Comparison of ENCODE assay signal across 8 cellular contexts in genomic region chr19:47514151-47514868, GRCh38. TPM values are rescaled to one million over a fixed set of nuclear protein-coding genes. Genes with fewer than 3 reads are reported as not detected.
DNase-seq lines count a peak whose midpoint lies in the region; ATAC-seq and TF ChIP-seq lines count a peak whose summit lies in the region.

No MANE protein-coding gene starts in this region.

- no peaks in the 10 kb centered on the region for H3K9me3 ChIP-seq in SJCRH30 (replicated peaks)
- no peaks in the 10 kb centered on the region for H3K9me3 ChIP-seq in trophoblast cell (ENCODE audit: insufficient read depth, low read depth, low read length)

- H3K9ac ChIP-seq in trophoblast cell (ENCODE audit: low read length), result peak overlapping the region; percentile 90

- peak overlapping the region; percentile 79 for H3K4me3 ChIP-seq in SJCRH30
- peak overlapping the region; percentile 81 for H3K4me3 ChIP-seq in epithelial cell of proximal tubule (ENCODE audit: low read depth, low read length)
- H3K4me3 ChIP-seq in trophoblast cell (ENCODE audit: low read depth, low read length), result peak overlapping the region; percentile 94

- peak overlapping the region; percentile 90 for H3K4me3 Mint-ChIP-seq in activated CD4-positive, alpha-beta T cell treated with anti-CD3 and anti-CD28 coated beads, Interleukin-2, amount 10 ng/mL, durations not matched to agents 7 days and 5 days

- peak overlapping the region; percentile 98 for H3K4ac ChIP-seq in trophoblast cell (ENCODE audit: low read depth, low read length)

- H3K23ac ChIP-seq in trophoblast cell (ENCODE audit: low read length), result no peak overlapping the region

- DNase-seq in activated CD4-positive, alpha-beta T cell treated with anti-CD3 and anti-CD28 coated beads, Interleukin-2, amount 10 ng/mL, durations not matched to agents 7 days and 5 days, result no peak
- DNase-seq in activated CD4-positive, alpha-beta T cell treated with anti-CD3 and anti-CD28 coated beads for 4 hours, result no peak
- no peak for DNase-seq in SJCRH30
- DNase-seq in epithelial cell of proximal tubule (ENCODE audit: low read depth), result no peak
- no peak for DNase-seq in trophoblast cell
- no peak for DNase-seq in middle frontal gyrus (ENCODE audit: extremely low spot score, low spot score)
- DNase-seq in stimulated activated CD4-positive, alpha-beta T cell treated with anti-CD3 and anti-CD28 coated beads, Interleukin-2, amount 100 ng/mL, for 48 hours, result no peak

- peaks cover 8% of the 10 kb centered on the region for H3K79me1 ChIP-seq in trophoblast cell (ENCODE audit: low read length)

- H2BK12ac ChIP-seq in trophoblast cell (ENCODE audit: low read length), result peak overlapping the region; percentile 34

- CTCF ChIA-PET in activated CD4-positive, alpha-beta T cell treated with anti-CD3 and anti-CD28 coated beads, Interleukin-2, amount 10 ng/mL, durations not matched to agents 7 days and 5 days (lab: Charles Lee), result interaction anchor here (1.1 to 5.0 kb wide), 6 partner anchors 8 to 30 kb away, joined by 3 to 17 read pairs (median 6); partner anchors contain the start of gene KPTN

- peak overlapping the region; percentile 63 for H2AFZ ChIP-seq in trophoblast cell (ENCODE audit: insufficient read depth, low read length, poor library complexity)

- H2BK5ac ChIP-seq in trophoblast cell (ENCODE audit: low read depth, low read length, poor library complexity), result peak overlapping the region; percentile 76

- H3K36me3 ChIP-seq in SJCRH30 (no peaks in the 10 kb centered on the region), trophoblast cell (ENCODE audit: control insufficient read depth in 1 of 2, insufficient read depth in 2 of 2, low read length in 2 of 2) (peaks cover 2 to 5% of the 10 kb centered on the region in 2 experiments)

- H3K27me3 ChIP-seq in SJCRH30, result no peaks in the 10 kb centered on the region
- H3K27me3 ChIP-seq in trophoblast cell (ENCODE audit: insufficient read depth, low read length), result no peaks in the 10 kb centered on the region

- peaks cover 20% of the 10 kb centered on the region for H3K79me2 ChIP-seq in trophoblast cell (ENCODE audit: control insufficient read depth, insufficient read depth, low read length, poor library complexity)

- H3K4me1 ChIP-seq in SJCRH30 (peaks cover 37% of the 10 kb centered on the region), trophoblast cell (ENCODE audit: control insufficient read depth in 1 of 2, insufficient read depth in 2 of 2, low read length in 2 of 2) (peaks cover 10 to 13% of the 10 kb centered on the region in 2 experiments)

- H3K27ac ChIP-seq in SJCRH30 (peak overlapping the region; percentile 40), trophoblast cell (ENCODE audit: low read depth, low read length) (peak overlapping the region; percentile 54)

- H2AK5ac ChIP-seq in trophoblast cell (ENCODE audit: low read length), result peak overlapping the region; percentile 92

- TF ChIP-seq CTCF in epithelial cell of proximal tubule (conservative IDR thresholded peaks at IDR 0.05; ENCODE audit: low read depth, low read length), result no peak

- H4K8ac ChIP-seq in trophoblast cell (ENCODE audit: low read depth, low read length), result peak overlapping the region; percentile 89

- H3K4me1 Mint-ChIP-seq in activated CD4-positive, alpha-beta T cell treated with anti-CD3 and anti-CD28 coated beads, Interleukin-2, amount 10 ng/mL, durations not matched to agents 7 days and 5 days, result peaks cover 88% of the 10 kb centered on the region

- POLR2A ChIA-PET in activated CD4-positive, alpha-beta T cell treated with anti-CD3 and anti-CD28 coated beads, Interleukin-2, amount 10 ng/mL, durations not matched to agents 7 days and 5 days (lab: Charles Lee), result interaction anchor here (0.7 kb wide), 1 partner anchor 23 kb away, joined by 13 read pairs; no protein-coding TSS in a partner anchor

- no peaks in the 10 kb centered on the region for H3K27me3 Mint-ChIP-seq in activated CD4-positive, alpha-beta T cell treated with anti-CD3 and anti-CD28 coated beads, Interleukin-2, amount 10 ng/mL, durations not matched to agents 7 days and 5 days

- no peak for ATAC-seq in GM21515 (IDR thresholded peaks at IDR 0.05; ENCODE audit: unreplicated experiment)

- peak overlapping the region; percentile 77 for H2BK120ac ChIP-seq in trophoblast cell (ENCODE audit: insufficient read depth, low read length, poor library complexity)

- H3K9me3 Mint-ChIP-seq in activated CD4-positive, alpha-beta T cell treated with anti-CD3 and anti-CD28 coated beads, Interleukin-2, amount 10 ng/mL, durations not matched to agents 7 days and 5 days, result no peaks in the 10 kb centered on the region

- no CpG with 5 or more reads among the region's 40 CpGs for WGBS in trophoblast cell (ENCODE audit: extremely low coverage, insufficient coverage, insufficient read length)

- H3K18ac ChIP-seq in trophoblast cell (ENCODE audit: low read length), result peak overlapping the region; percentile 87

- H3K4me2 ChIP-seq in trophoblast cell (ENCODE audit: low read length), result peak overlapping the region; percentile 67

- peak overlapping the region; percentile 99 for H3K27ac Mint-ChIP-seq in activated CD4-positive, alpha-beta T cell treated with anti-CD3 and anti-CD28 coated beads, Interleukin-2, amount 10 ng/mL, durations not matched to agents 7 days and 5 days

- H4K12ac ChIP-seq in trophoblast cell (ENCODE audit: low read depth, low read length), result peak overlapping the region; percentile 70

- H3K14ac ChIP-seq in trophoblast cell (ENCODE audit: low read length), result peak overlapping the region; percentile 93

- H3K36me3 Mint-ChIP-seq in activated CD4-positive, alpha-beta T cell treated with anti-CD3 and anti-CD28 coated beads, Interleukin-2, amount 10 ng/mL, durations not matched to agents 7 days and 5 days (ENCODE audit: low read depth), result peaks cover 18% of the 10 kb centered on the region

- peak overlapping the region; percentile 87 for H4K91ac ChIP-seq in trophoblast cell (ENCODE audit: low read depth, low read length)

RNA-seq across cellular contexts. Expression of gene NAPA, which starts 0.6 kb away (rescaled TPM):
- total RNA-seq in activated CD4-positive, alpha-beta T cell treated with anti-CD3 and anti-CD28 coated beads, Interleukin-2, amount 10 ng/mL, durations not matched to agents 7 days and 5 days, result 100 to 1,000 TPM; 121 to 133 TPM
- 71.5 and 77.0 TPM in 2 replicates for total RNA-seq in SJCRH30 (2014; rRNA removed; shearing (Covaris generic))
- total RNA-seq in epithelial cell of proximal tubule, result 78.9 and 82.2 TPM in 2 replicates
- 86.0 and 93.0 TPM in 2 replicates for polyA plus RNA-seq in trophoblast cell (2013)

RNA-seq across cellular contexts. Expression of gene KPTN, which starts 30.3 kb away (rescaled TPM):
- 10 to 100 TPM; 12.5 to 14.1 TPM for total RNA-seq in activated CD4-positive, alpha-beta T cell treated with anti-CD3 and anti-CD28 coated beads, Interleukin-2, amount 10 ng/mL, durations not matched to agents 7 days and 5 days
- total RNA-seq in SJCRH30 (2014; rRNA removed; shearing (Covaris generic)), result 4.5 and 5.0 TPM in 2 replicates
- total RNA-seq in epithelial cell of proximal tubule, result 3.2 TPM in 2 replicates
- polyA plus RNA-seq in trophoblast cell (2013), result 11.2 TPM in 2 replicates

RNA-seq across cellular contexts. Expression of gene SLC8A2, which starts 42.6 kb away (rescaled TPM):
- total RNA-seq in activated CD4-positive, alpha-beta T cell treated with anti-CD3 and anti-CD28 coated beads, Interleukin-2, amount 10 ng/mL, durations not matched to agents 7 days and 5 days, result not detected
- total RNA-seq in SJCRH30 (2014; rRNA removed; shearing (Covaris generic)), result 0.10 TPM in 1 of 2 replicates, not detected in the other
- total RNA-seq in epithelial cell of proximal tubule, result not detected in 2 replicates
- 0.29 and 0.47 TPM in 2 replicates for polyA plus RNA-seq in trophoblast cell (2013)

RNA-seq across cellular contexts. Expression of gene ZNF541, which starts 58.6 kb away (rescaled TPM):
- under 1 TPM; 0.35 to 0.40 TPM for total RNA-seq in activated CD4-positive, alpha-beta T cell treated with anti-CD3 and anti-CD28 coated beads, Interleukin-2, amount 10 ng/mL, durations not matched to agents 7 days and 5 days
- not detected in 2 replicates for total RNA-seq in SJCRH30 (2014; rRNA removed; shearing (Covaris generic))
- total RNA-seq in epithelial cell of proximal tubule, result not detected in 2 replicates
- polyA plus RNA-seq in trophoblast cell (2013), result 0.01 and 0.08 TPM in 2 replicates
